Comparison of ENCODE assay signal across 1 cellular context in genomic region chr3:13876451-13876850, GRCh38.
TF ChIP-seq lines count a peak whose summit lies in the region.

No MANE protein-coding gene starts in this region.

TF ChIP-seq in K562, 482 proteins besides CTCF, POLR2A, EP300 and RAD21:
- TF ChIP-seq FOSL1 (tag; conservative IDR thresholded peaks at IDR 0.05) (no peak), NFIC (IDR thresholded peaks at IDR 0.05) (peak; percentile 69)
